ENCODE assay signal across 7 cellular contexts in genomic region chr15:51093865-51094605, GRCh38. TPM values are rescaled to one million over a fixed set of nuclear protein-coding genes. Genes with fewer than 3 reads are reported as not detected.
DNase-seq lines count a peak whose midpoint lies in the region; ATAC-seq, FAIRE-seq and TF ChIP-seq lines count a peak whose summit lies in the region.

No MANE protein-coding gene starts in this region.

- TF ChIP-seq CTCF in foreskin keratinocyte (conservative IDR thresholded peaks at IDR 0.05): no peak
- no peak for TF ChIP-seq CTCF in osteoblast (IDR thresholded peaks at IDR 0.05; ENCODE audit: extremely low read depth, low read depth, low read length)

- TF ChIP-seq POLR2A in H54 (IDR thresholded peaks at IDR 0.05; ENCODE audit: low read depth, low read length): no peak

- FAIRE-seq in H54 (lab: Jason Lieb, UNC): no peak

- peak overlapping the region; percentile 73 for H3K4me3 ChIP-seq in osteoblast (ENCODE audit: insufficient read depth, low read length)

- H3K79me2 ChIP-seq in osteoblast (ENCODE audit: insufficient read depth, low read length): no peaks in the 10 kb centered on the region

- peak; percentile 26 for ATAC-seq in foreskin keratinocyte
- ATAC-seq in HG02642 (IDR thresholded peaks at IDR 0.05; ENCODE audit: poor library complexity, unreplicated experiment): no peak
- no peak for ATAC-seq in GM18867 (IDR thresholded peaks at IDR 0.05; ENCODE audit: unreplicated experiment)
- no peak for ATAC-seq in activated CD4-positive, CD25-positive, alpha-beta regulatory T cell treated with anti-CD3 and anti-CD28 coated beads, Interleukin-2, amount 50 U/mL, for 24 hours

- no peaks in the 10 kb centered on the region for H4K20me1 ChIP-seq in osteoblast (ENCODE audit: insufficient read depth, low read length)

- H3K4me2 ChIP-seq in osteoblast (ENCODE audit: insufficient read depth, low read length): peak overlapping the region; percentile 84

- DNase-seq in H54 (ENCODE audit: insufficient read length, low spot score) (peak; percentile 27), SKM-1 treated with dmso at 0.1 percent for 144 hours (lab: John Stamatoyannopoulos, UW; ENCODE audit: unreplicated experiment) (peak; percentile 42), foreskin keratinocyte (no peak), osteoblast (ENCODE audit: insufficient read length, low spot score, missing footprints) (peak; percentile 95)

- no peaks in the 10 kb centered on the region for H3K9me3 ChIP-seq in osteoblast (ENCODE audit: low read depth, low read length)

- H2AFZ ChIP-seq in osteoblast (ENCODE audit: low read length): peak overlapping the region; percentile 60

- H3K27ac ChIP-seq in foreskin keratinocyte (no peak overlapping the region), osteoblast (ENCODE audit: low read depth, low read length) (no peak overlapping the region)

- no peaks in the 10 kb centered on the region for H3K36me3 ChIP-seq in osteoblast (ENCODE audit: insufficient read depth, low read length)

- no peaks in the 10 kb centered on the region for H3K4me1 ChIP-seq in foreskin keratinocyte
- H3K4me1 ChIP-seq in osteoblast (ENCODE audit: insufficient read depth, low read length): peaks cover 16% of the 10 kb centered on the region

- H3K27me3 ChIP-seq in foreskin keratinocyte: peaks cover 96% of the 10 kb centered on the region
- peaks cover 20% of the 10 kb centered on the region for H3K27me3 ChIP-seq in osteoblast (ENCODE audit: insufficient read depth, low read length)

RNA-seq across cellular contexts. Expression of gene TNFAIP8L3, which starts 0.7 kb away (rescaled TPM):
- total RNA-seq in foreskin keratinocyte (0.18 and 0.41 TPM in 2 replicates), osteoblast (8.3 and 11.2 TPM in 2 replicates)
- 0.17 and 0.19 TPM in 2 replicates for polyA plus RNA-seq in foreskin keratinocyte

Comparison
In these comparisons a context has a peak if more than half of its experiments do, and no peak if none do; other contexts are left out.
1. DNase-seq: peak in H54 (single experiment), SKM-1 treated with dmso at 0.1 percent for 144 hours (single experiment) and osteoblast (single experiment); none in foreskin keratinocyte (0 of 2).